38 cellular contexts compared by ENCODE assay signal in genomic region chr1:160146107-160146506, GRCh38. TPM values are rescaled to one million over a fixed set of nuclear protein-coding genes. Genes with fewer than 3 reads are reported as not detected.
"Had no signal": no experiment of that assay in that cellular context is flagged by ENCODE, and none has a peak within 500 bp of the region (broad histone marks: within the 10 kb centered on the region; RNA-seq: fewer than 3 reads in every experiment).

No MANE protein-coding gene starts in this region.

- DNase-seq: Karpas-422, Kasumi-1, MG63, MM.1S, MV-4-11, NCI-H1048, NCI-H1092, NCI-H1092 treated with DMSO at 0.1 percent for 48 hours, NCI-H1105, NCI-H1105 treated with DMSO at 0.1 percent for 48 hours, NCI-H1417, NCI-H1417 treated with DMSO at 0.1 percent for 48 hours, NCI-H1436, NCI-H1436 treated with DMSO at 0.1 percent for 48 hours, NCI-H146, NCI-H1694, NCI-H1694 treated with DMSO at 0.1 percent for 48 hours, NCI-H187, NCI-H187 treated with DMSO at 0.1 percent for 48 hours, NCI-H1930, NCI-H2029, NCI-H2029 treated with DMSO at 0.1 percent for 48 hours, NCI-H2081, NCI-H2081 treated with DMSO at 0.1 percent for 48 hours, NCI-H2107, NCI-H2171, NCI-H2171 treated with DMSO at 0.1 percent for 48 hours, NCI-H2227 treated with DMSO at 0.1 percent for 48 hours, NCI-H226, NCI-H345, NCI-H446, NCI-H446 treated with DMSO at 0.1 percent for 48 hours, NCI-H510A, NCI-H510A treated with DMSO at 0.1 percent for 48 hours had no signal

- H3K27me3 ChIP-seq: MG63 had no signal

- H3K36me3 ChIP-seq: MG63 had no signal

- H3K9me3 ChIP-seq: MG63 had no signal

- H3K4me3 ChIP-seq: MG63 had no signal

RNA-seq across cellular contexts. Expression of gene ATP1A4, which starts 5.3 kb away (rescaled TPM):
- total RNA-seq: LHCN-M2, M059J, MCF 10A, NCI-H460 had no signal

RNA-seq across cellular contexts. Expression of gene ATP1A2, which starts 30.5 kb away (rescaled TPM):
- total RNA-seq: M059J, MCF 10A had no signal

RNA-seq across cellular contexts. Expression of gene CASQ1, which starts 44.3 kb away (rescaled TPM):
- total RNA-seq: LHCN-M2, M059J, MCF 10A, NCI-H460 had no signal
